Comparison of ENCODE assay signal across 8 cellular contexts in genomic region chr17:39979865-39980401, GRCh38. TPM values are rescaled to one million over a fixed set of nuclear protein-coding genes. Genes with fewer than 3 reads are reported as not detected.
DNase-seq lines count a peak whose midpoint lies in the region; ATAC-seq and TF ChIP-seq lines count a peak whose summit lies in the region.

No MANE protein-coding gene starts in this region.

- no CpG with 5 or more reads among the region's 12 CpGs for WGBS in neuronal stem cell (ENCODE audit: extremely low coverage in 2 of 2, insufficient read length in 2 of 2, insufficient replicate concordance in 1 of 2), 2 donors

- peak overlapping the region; percentile 54 for H3K18ac ChIP-seq in neuronal stem cell (ENCODE audit: low read length)

- H2BK12ac ChIP-seq in neuronal stem cell (ENCODE audit: low read length), result no peak overlapping the region

- H3K14ac ChIP-seq in neuronal stem cell (ENCODE audit: low read length), result no peak overlapping the region

- no peak overlapping the region for H3K27ac ChIP-seq in neuronal stem cell (replicated peaks; ENCODE audit: low read length)

- no peak overlapping the region for H3K4ac ChIP-seq in neuronal stem cell (ENCODE audit: low read length)

- no peak overlapping the region for H2BK120ac ChIP-seq in neuronal stem cell (ENCODE audit: low read depth, low read length)

- no peak overlapping the region for H4K8ac ChIP-seq in neuronal stem cell (ENCODE audit: low read depth, low read length)

- H2BK5ac ChIP-seq in neuronal stem cell (ENCODE audit: low read length), result no peak overlapping the region

- H4K91ac ChIP-seq in neuronal stem cell (ENCODE audit: low read depth, low read length, poor library complexity), result no peak overlapping the region

- H2AK5ac ChIP-seq in neuronal stem cell (ENCODE audit: low read depth, low read length), result no peak overlapping the region

- H3K9ac ChIP-seq in neuronal stem cell (ENCODE audit: low read depth, low read length, poor library complexity), result peak overlapping the region; percentile 56

- H3K4me2 ChIP-seq in neuronal stem cell (ENCODE audit: insufficient read depth, low read length, poor library complexity, severe bottlenecking), result peak overlapping the region; percentile 89

- peaks cover 37% of the 10 kb centered on the region for H3K36me3 ChIP-seq in MG63
- H3K36me3 ChIP-seq in neuronal stem cell (replicated peaks in 1 of 2; ENCODE audit: control insufficient read depth in 2 of 2, insufficient read depth in 2 of 2, low read length in 2 of 2), result peaks cover 8 to 17% of the 10 kb centered on the region in 2 donors

- no peak overlapping the region for H2BK15ac ChIP-seq in neuronal stem cell (ENCODE audit: low read length)

- H3K9me3 ChIP-seq in MG63 (no peaks in the 10 kb centered on the region), neuronal stem cell (replicated peaks in 1 of 2; ENCODE audit: control insufficient read depth in 2 of 2, insufficient read depth in 1 of 2, low read depth in 1 of 2, low read length in 2 of 2) (no peaks in the 10 kb centered on the region)

- H3K79me1 ChIP-seq in neuronal stem cell (ENCODE audit: low read depth, low read length), result peaks cover 5% of the 10 kb centered on the region

- peak overlapping the region; percentile 99 for H3K4me3 ChIP-seq in MG63
- peak overlapping the region; percentile 79 for H3K4me3 ChIP-seq in fibroblast of mammary gland (ENCODE audit: control insufficient read depth, low read depth, low read length)
- peak overlapping the region; percentile 75 to 94 for H3K4me3 ChIP-seq in neuronal stem cell (ENCODE audit: low read length in 2 of 2)

- TF ChIP-seq CTCF in fibroblast of mammary gland (conservative IDR thresholded peaks at IDR 0.05; ENCODE audit: control insufficient read depth, insufficient read depth, low read depth, low read length), result no peak

- no peak overlapping the region for H3K23ac ChIP-seq in neuronal stem cell (ENCODE audit: low read depth, low read length, poor library complexity)

- DNase-seq in NCI-H187 treated with DMSO at 0.1 percent for 48 hours (lab: John Stamatoyannopoulos, UW) (peak; percentile 11), NCI-H187 (lab: John Stamatoyannopoulos, UW) (no peak), MG63 (peak; percentile 7), UCSD-AML1 (lab: John Stamatoyannopoulos, UW; ENCODE audit: unreplicated experiment) (peak; percentile 72), fibroblast of mammary gland (ENCODE audit: low read depth) (peak; percentile 15), neuronal stem cell (ENCODE audit: low spot score) (no peak)

- H3K27me3 ChIP-seq in MG63 (no peaks in the 10 kb centered on the region), neuronal stem cell (ENCODE audit: control insufficient read depth in 3 of 3, insufficient read depth in 3 of 3, low read depth in 1 of 3, low read length in 3 of 3) (peaks cover 0 to 38% (median 0%) of the 10 kb centered on the region in 3 experiments)

- peak; percentile 11 for ATAC-seq in GM21529 (IDR thresholded peaks at IDR 0.05; ENCODE audit: unreplicated experiment)
- no peak for ATAC-seq in HG03521 (IDR thresholded peaks at IDR 0.05; ENCODE audit: unreplicated experiment)

- H2AFZ ChIP-seq in neuronal stem cell (ENCODE audit: low read length), result peak overlapping the region; percentile 94

- peaks cover 6 to 11% of the 10 kb centered on the region in 2 donors for H3K4me1 ChIP-seq in neuronal stem cell (ENCODE audit: control insufficient read depth in 2 of 2, insufficient read depth in 1 of 2, low read depth in 1 of 2, low read length in 2 of 2)

RNA-seq across cellular contexts. Expression of gene PSMD3, which starts 0.7 kb away (rescaled TPM):
- 232 and 331 TPM in 2 replicates for total RNA-seq in MG63 (2014; rRNA removed; shearing (Covaris generic); ENCODE audit: low replicate concordance)
- 102 TPM for polyA plus RNA-seq in neuronal stem cell (2013, experiment 1 of 2)
- polyA plus RNA-seq in neuronal stem cell (2013, experiment 2 of 2), result 99.7 TPM

RNA-seq across cellular contexts. Expression of gene GSDMA, which starts 17.1 kb away (rescaled TPM):
- total RNA-seq in MG63 (2014; rRNA removed; shearing (Covaris generic); ENCODE audit: low replicate concordance), result not detected in 2 replicates
- not detected for polyA plus RNA-seq in neuronal stem cell (2013, experiment 1 of 2)
- polyA plus RNA-seq in neuronal stem cell (2013, experiment 2 of 2), result not detected

RNA-seq across cellular contexts. Expression of gene CSF3, which starts 35.3 kb away (rescaled TPM):
- total RNA-seq in MG63 (2014; rRNA removed; shearing (Covaris generic); ENCODE audit: low replicate concordance), result not detected in 2 replicates
- not detected for polyA plus RNA-seq in neuronal stem cell (2013, experiment 1 of 2)
- polyA plus RNA-seq in neuronal stem cell (2013, experiment 2 of 2), result not detected

RNA-seq across cellular contexts. Expression of gene LRRC3C, which starts 52.4 kb away (rescaled TPM):
- not detected in 2 replicates for total RNA-seq in MG63 (2014; rRNA removed; shearing (Covaris generic); ENCODE audit: low replicate concordance)
- 0.14 TPM for polyA plus RNA-seq in neuronal stem cell (2013, experiment 1 of 2)
- 0.19 TPM for polyA plus RNA-seq in neuronal stem cell (2013, experiment 2 of 2)

RNA-seq across cellular contexts. Expression of gene ORMDL3, which starts 52.5 kb away (rescaled TPM):
- 54.1 and 80.1 TPM in 2 replicates for total RNA-seq in MG63 (2014; rRNA removed; shearing (Covaris generic); ENCODE audit: low replicate concordance)
- polyA plus RNA-seq in neuronal stem cell (2013, experiment 1 of 2), result 103 TPM
- polyA plus RNA-seq in neuronal stem cell (2013, experiment 2 of 2), result 107 TPM

Comparison
In these comparisons a context has a peak if more than half of its experiments do, and no peak if none do; other contexts are left out.
1. DNase-seq: peak in NCI-H187 treated with DMSO at 0.1 percent for 48 hours (single experiment), MG63 (single experiment), UCSD-AML1 (single experiment) and fibroblast of mammary gland (single experiment); none in NCI-H187 (0 of 2) and neuronal stem cell (single experiment).
2. Peak in every context shown above with its lines, with median percentiles within 50 percentile points of each other: H3K4me3 ChIP-seq.